ENCODE assay signal across 9 cellular contexts in the genomic region with DNA sequence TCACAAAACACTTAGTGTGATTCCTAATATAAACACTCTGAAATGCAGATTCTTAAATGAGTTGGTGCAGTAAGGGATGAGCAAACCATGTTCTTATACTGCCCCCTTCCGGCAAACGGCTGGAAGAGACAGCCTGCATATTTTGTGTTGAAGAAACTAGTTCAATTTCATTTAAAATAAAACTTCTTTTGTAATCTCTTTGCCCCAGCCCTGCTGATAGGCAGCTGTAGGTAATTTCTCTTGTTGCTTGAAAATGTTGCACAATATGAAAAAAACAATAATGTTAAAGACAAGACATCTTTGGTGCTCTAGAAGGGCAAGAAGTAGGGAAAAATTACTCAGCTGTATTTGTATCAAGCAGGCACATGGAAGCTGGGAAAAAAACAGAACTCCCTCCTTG.
DNase-seq lines count a peak whose midpoint lies in the region; ATAC-seq and TF ChIP-seq lines count a peak whose summit lies in the region.
"Had no signal": no experiment of that assay in that cellular context is flagged by ENCODE, and none has a peak within 500 bp of the region (broad histone marks: within the 10 kb centered on the region; RNA-seq: fewer than 3 reads in every experiment).

No MANE protein-coding gene starts in this region.

- peak; percentile 94 for TF ChIP-seq CTCF in LNCAP (IDR thresholded peaks at IDR 0.05)
- peak; percentile 83 for TF ChIP-seq CTCF in cardiac fibroblast (IDR thresholded peaks at IDR 0.05; ENCODE audit: low read depth, low read length)

- DNase-seq in NCI-H2196 (lab: John Stamatoyannopoulos, UW; ENCODE audit: unreplicated experiment) (peak; percentile 67), NCI-H2196 treated with DMSO at 0.1 percent for 48 hours (lab: John Stamatoyannopoulos, UW; ENCODE audit: unreplicated experiment) (no peak), T-helper 9 cell (peak; percentile 21), cardiac fibroblast (ENCODE audit: low read depth in 2 of 2) (peak; percentile 79 to 80), left colon (peak in 1 of 2 donors; percentile 46)
- peak; percentile 1 to 7 (median 1) for DNase-seq in stimulated activated CD4-positive, alpha-beta T cell treated with anti-CD3 and anti-CD28 coated beads, TNF-alpha, amount 100 ng/mL, for 4 hours (ENCODE audit: low read depth in 3 of 3)

- H3K4me3 ChIP-seq in cardiac fibroblast (replicated peaks in 1 of 2; ENCODE audit: low read depth in 2 of 2, low read length in 2 of 2): no peak overlapping the region
- H3K4me3 ChIP-seq: skin epidermis had no signal

- intact Hi-C loops in left colon (cut with DNase I, micrococcal nuclease): no loop called here

- ATAC-seq in GM21619 (IDR thresholded peaks at IDR 0.05; ENCODE audit: unreplicated experiment): peak; percentile 79
- ATAC-seq in left colon: peak; percentile 67
